In the genomic region with DNA sequence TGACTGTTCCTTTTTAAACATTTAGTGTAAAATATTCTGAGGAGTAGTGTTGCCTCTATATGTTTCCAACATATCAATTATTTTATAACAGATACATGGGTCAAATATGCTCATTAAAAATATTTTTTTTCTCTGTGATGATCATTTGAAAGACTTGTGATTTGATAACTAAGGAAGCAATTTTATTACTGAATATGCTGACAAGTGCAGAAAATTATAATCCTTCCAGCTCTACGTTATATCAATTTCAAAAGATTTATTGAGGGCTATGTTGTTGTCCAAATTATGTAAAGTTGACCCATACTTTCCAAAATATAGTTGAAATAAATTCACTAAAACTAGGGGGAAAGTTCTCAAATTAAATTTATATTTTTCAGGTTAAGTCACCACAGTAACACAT, we compare ENCODE assay signal across 26 cellular contexts.
"Had no signal": no experiment of that assay in that cellular context is flagged by ENCODE, and none has a peak within 500 bp of the region (broad histone marks: within the 10 kb centered on the region; RNA-seq: fewer than 3 reads in every experiment).

No MANE protein-coding gene starts in this region.

- ATAC-seq: effector memory CD8-positive, alpha-beta T cell; esophagus mucosa; gastrocnemius medialis; heart right ventricle; left cardiac atrium; left lung; left ventricle myocardium superior; mucosa of descending colon had no signal

- H3K27me3 ChIP-seq: colonic mucosa, esophagus squamous epithelium, gastrocnemius medialis, heart right ventricle, left lung had no signal

- DNase-seq: colonic mucosa; cortex of kidney; effector CD8-positive, alpha-beta T cell; effector memory CD8-positive, alpha-beta T cell; endodermal cell; erythroblast; esophagus squamous epithelium; foreskin fibroblast; foreskin melanocyte; gastrocnemius medialis; glutamatergic neuron; head of caudate nucleus; heart right ventricle; hypothalamus; immature natural killer cell; left cardiac atrium; left lung; left ventricle myocardium superior; mammary epithelial cell; mucosa of descending colon; naive B cell had no signal

- H3K27ac ChIP-seq: colonic mucosa, epithelial cell of prostate, esophagus squamous epithelium, gastrocnemius medialis, heart right ventricle, left lung had no signal

- H3K4me3 ChIP-seq: colonic mucosa, esophagus squamous epithelium, gastrocnemius medialis, heart right ventricle, left lung, lung, mucosa of descending colon had no signal

- H3K36me3 ChIP-seq: colonic mucosa, esophagus squamous epithelium, gastrocnemius medialis, heart right ventricle, left lung had no signal

- H3K4me1 ChIP-seq: colonic mucosa, esophagus squamous epithelium, gastrocnemius medialis, heart right ventricle, left lung had no signal

- H3K9me3 ChIP-seq: colonic mucosa, esophagus squamous epithelium, gastrocnemius medialis, heart right ventricle, left lung, mucosa of descending colon had no signal

- FAIRE-seq: endometrium, keratinocyte had no signal
